30 cellular contexts compared by ENCODE assay signal in the genomic region with DNA sequence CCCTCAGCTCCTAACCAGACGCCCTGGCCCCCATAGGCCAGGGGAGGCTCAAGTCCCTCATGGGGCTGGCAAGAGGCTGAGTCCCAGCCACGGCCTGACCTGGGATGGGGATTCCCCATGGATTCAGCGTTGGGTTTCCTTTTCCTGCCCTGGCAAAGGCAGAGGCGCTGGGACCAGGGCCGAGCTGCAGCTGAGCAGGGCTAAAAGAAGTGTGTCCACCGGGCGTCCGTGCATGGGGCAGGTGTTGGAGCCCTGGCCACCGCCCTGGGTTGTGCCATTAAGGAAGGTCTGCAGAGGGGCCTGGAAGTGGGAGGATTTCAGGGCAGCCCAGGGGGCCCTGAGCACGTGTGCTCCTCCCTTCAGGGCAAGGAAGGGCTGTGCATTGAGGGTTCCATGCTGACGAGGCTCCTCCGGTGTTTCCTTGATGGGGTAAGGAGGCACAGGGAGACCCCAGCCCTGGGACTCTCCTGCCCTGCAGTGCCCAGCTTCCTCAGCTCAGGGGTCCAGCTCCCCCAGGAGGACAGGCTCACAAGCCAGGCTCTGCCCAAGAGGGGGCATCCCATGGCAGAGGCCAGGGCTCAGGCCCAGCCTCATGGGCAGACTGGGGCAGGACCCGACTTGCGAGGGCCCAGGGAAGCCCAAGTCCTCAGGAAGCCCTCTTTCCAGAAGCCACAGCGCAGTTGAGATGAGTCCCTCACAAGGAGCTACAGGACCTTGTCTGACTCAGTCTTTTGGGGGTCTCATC. TPM values are rescaled to one million over a fixed set of nuclear protein-coding genes. Genes with fewer than 3 reads are reported as not detected.
"Had no signal": no experiment of that assay in that cellular context is flagged by ENCODE, and none has a peak within 500 bp of the region (broad histone marks: within the 10 kb centered on the region; RNA-seq: fewer than 3 reads in every experiment).

No MANE protein-coding gene starts in this region.

- DNase-seq: activated CD4-positive, alpha-beta T cell treated with anti-CD3 and anti-CD28 coated beads, Interleukin-2, amount 10 ng/mL, durations not matched to agents 7 days and 5 days; activated CD4-positive, alpha-beta T cell treated with anti-CD3 and anti-CD28 coated beads, Interleukin-2, amount 50 U/mL, for 48 hours; activated CD8-positive, alpha-beta T cell treated with anti-CD3 and anti-CD28 coated beads, Interleukin-2, amount 10 ng/mL, durations not matched to agents 7 days and 5 days; activated gamma-delta T cell; activated naive CD4-positive, alpha-beta T cell treated with Interleukin-2 at 50 U/mL for 16 hours; activated naive CD8-positive, alpha-beta T cell treated with anti-CD3 and anti-CD28 coated beads, Interleukin-2, amount 10 ng/mL, durations not matched to agents 7 days and 5 days; activated T-cell treated with anti-CD3 and anti-CD28 coated beads, Interleukin-2, amount 50 U/mL, for 24 hours; amygdala; Kasumi-1; MG63; NCI-H1048; NCI-H1105 treated with DMSO at 0.1 percent for 48 hours; NCI-H1436; NCI-H1694 treated with DMSO at 0.1 percent for 48 hours; NCI-H2029; NCI-H345; NCI-H524 treated with DMSO at 0.1 percent for 48 hours; NCI-H748 treated with DMSO at 0.1 percent for 48 hours; NK-92 treated with Interleukin-12 subunit alpha and Interleukin-12 subunit beta, amount 100 ng/mL, for 24 hours; PC-3; Peyer's patch; RPMI8226; SIG-M5; T-cell; T-helper 2 cell; T-helper 9 cell had no signal

- H3K4me3 ChIP-seq: ascending aorta, cardiac muscle cell, MG63, Peyer's patch had no signal

- H3K9me3 ChIP-seq: ascending aorta, MG63, Peyer's patch had no signal

- H3K4me1 ChIP-seq: ascending aorta, Peyer's patch had no signal

- H3K36me3 ChIP-seq: ascending aorta, cardiac muscle cell, MG63, Peyer's patch had no signal

- H3K27me3 ChIP-seq: ascending aorta, cardiac muscle cell, MG63, Peyer's patch had no signal

- H3K27ac ChIP-seq: ascending aorta, cardiac muscle cell, Peyer's patch had no signal

- ATAC-seq: activated CD8-positive, alpha-beta T cell treated with anti-CD3 and anti-CD28 coated beads, Interleukin-2, amount 10 ng/mL, durations not matched to agents 7 days and 5 days; PC-3; SK-N-SH treated with all-trans-retinoic acid at 6 μM for 48 hours; T-cell had no signal

RNA-seq across cellular contexts. Expression of a gene that starts 10.1 kb away (rescaled TPM):
- total RNA-seq: activated CD4-positive, alpha-beta T cell treated with anti-CD3 and anti-CD28 coated beads, Interleukin-2, amount 10 ng/mL, durations not matched to agents 7 days and 5 days; ascending aorta; PC-3; SK-MEL-5; T-cell had no signal
